8 cellular contexts compared by ENCODE assay signal in the genomic region with DNA sequence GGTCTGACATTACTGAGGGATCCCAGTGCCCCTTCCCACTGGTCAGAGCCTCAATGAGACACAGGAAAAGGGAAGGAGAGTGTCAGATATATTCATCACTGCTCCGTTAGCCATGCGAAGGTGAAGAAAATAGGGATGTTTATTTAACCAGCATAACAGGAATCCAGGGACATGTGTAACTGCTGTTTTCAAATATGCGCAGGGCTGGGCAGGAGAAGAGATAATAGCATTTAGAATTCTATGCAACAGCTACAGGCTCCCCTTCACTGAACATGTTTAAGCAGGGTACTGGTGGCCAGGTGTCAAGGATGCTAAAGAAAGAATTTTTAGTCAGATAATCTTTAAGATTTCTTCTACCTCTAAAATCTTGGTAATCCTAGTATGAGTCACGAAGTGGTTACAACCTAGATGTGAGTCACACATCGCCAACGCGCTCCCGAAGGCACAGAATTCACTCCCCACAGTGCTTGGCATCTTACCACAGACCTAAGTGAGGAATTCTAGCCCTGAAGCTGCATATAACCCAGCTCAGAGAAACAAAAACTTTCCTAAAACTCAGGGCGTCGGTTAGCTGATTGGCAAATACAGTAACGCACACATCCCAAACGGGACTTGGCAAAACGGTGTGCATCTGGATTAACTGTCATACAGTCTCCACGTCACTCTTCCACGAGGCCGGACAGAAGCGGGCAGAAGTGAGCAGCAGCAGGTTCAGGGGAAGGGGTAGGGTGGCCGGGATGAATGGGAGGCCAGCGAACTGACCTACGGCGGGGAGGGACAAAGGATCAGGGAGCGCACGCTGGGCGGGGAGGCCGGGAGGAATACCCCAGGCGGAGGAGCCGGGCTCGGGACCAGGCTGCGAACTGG. TPM values are rescaled to one million over a fixed set of nuclear protein-coding genes. Genes with fewer than 3 reads are reported as not detected.
DNase-seq lines count a peak whose midpoint lies in the region; ATAC-seq and TF ChIP-seq lines count a peak whose summit lies in the region.

No MANE protein-coding gene starts in this region.

- peak overlapping the region; percentile 82 to 87 (median 85) for H3K27ac ChIP-seq in right lobe of liver

- no peaks in the 10 kb centered on the region for H3K27me3 ChIP-seq in right lobe of liver

- ATAC-seq in HG02678 (IDR thresholded peaks at IDR 0.05; ENCODE audit: unreplicated experiment): peak; percentile 25
- peak; percentile 33 to 49 (median 35) for ATAC-seq in right lobe of liver

- no peaks in the 10 kb centered on the region for H3K9me3 ChIP-seq in right lobe of liver

- in situ Hi-C loops in GM13976 (cut with MboI; ENCODE audit: low sequenced_read_pairs, unreplicated experiment): no loop called here

- H3K4me3 ChIP-seq in right lobe of liver: peak overlapping the region; percentile 80 to 81 (median 80)

- H3K36me3 ChIP-seq in right lobe of liver: no peaks in the 10 kb centered on the region

- TF ChIP-seq CTCF in GM13976 (IDR thresholded peaks at IDR 0.05; ENCODE audit: borderline replicate concordance, control extremely low read depth, extremely low read depth, insufficient read depth, missing control alignments) (no peak), right lobe of liver (IDR thresholded peaks at IDR 0.05) (no peak)

- TF ChIP-seq POLR2A in right lobe of liver (IDR thresholded peaks at IDR 0.05): peak; percentile 28

- 2% methylated on average over 29 of the region's 29 CpGs for WGBS in right lobe of liver (ENCODE audit: insufficient coverage, low coverage, low lambda C conversion rate, missing lambda C conversion rate)

- peaks cover 0 to 18% (median 0%) of the 10 kb centered on the region in 4 donors for H3K4me1 ChIP-seq in right lobe of liver

- peak; percentile 47 for DNase-seq in GM13976 (ENCODE audit: low spot score)
- peak; percentile 7 for DNase-seq in NCI-H1694 treated with DMSO at 0.1 percent for 48 hours (lab: John Stamatoyannopoulos, UW)
- DNase-seq in activated CD4-positive, alpha-beta T cell treated with anti-CD3 and anti-CD28 coated beads for 48 hours: peak; percentile 64
- DNase-seq in dermis microvascular lymphatic vessel endothelial cell (ENCODE audit: low read depth in 2 of 2): peak; percentile 43 to 88
- peak in 2 of 3 donors; percentile 59 to 64 for DNase-seq in right lobe of liver
- DNase-seq in stimulated activated CD4-positive, alpha-beta T cell treated with anti-CD3 and anti-CD28 coated beads, Interleukin-4, amount 100 ng/mL, for 24 hours: peak; percentile 67
- no peak for DNase-seq in GF-D8 (lab: John Stamatoyannopoulos, UW)

- intact Hi-C loops in right lobe of liver (cut with DNase I): no loop called here

RNA-seq across cellular contexts. Expression of a gene that starts 1.1 kb away (rescaled TPM):
- total RNA-seq in dermis microvascular lymphatic vessel endothelial cell (93.3 and 108 TPM in 2 replicates), right lobe of liver (10 to 100 TPM; 12.0 to 26.4 (median 20.3) TPM)
